In the genomic region with DNA sequence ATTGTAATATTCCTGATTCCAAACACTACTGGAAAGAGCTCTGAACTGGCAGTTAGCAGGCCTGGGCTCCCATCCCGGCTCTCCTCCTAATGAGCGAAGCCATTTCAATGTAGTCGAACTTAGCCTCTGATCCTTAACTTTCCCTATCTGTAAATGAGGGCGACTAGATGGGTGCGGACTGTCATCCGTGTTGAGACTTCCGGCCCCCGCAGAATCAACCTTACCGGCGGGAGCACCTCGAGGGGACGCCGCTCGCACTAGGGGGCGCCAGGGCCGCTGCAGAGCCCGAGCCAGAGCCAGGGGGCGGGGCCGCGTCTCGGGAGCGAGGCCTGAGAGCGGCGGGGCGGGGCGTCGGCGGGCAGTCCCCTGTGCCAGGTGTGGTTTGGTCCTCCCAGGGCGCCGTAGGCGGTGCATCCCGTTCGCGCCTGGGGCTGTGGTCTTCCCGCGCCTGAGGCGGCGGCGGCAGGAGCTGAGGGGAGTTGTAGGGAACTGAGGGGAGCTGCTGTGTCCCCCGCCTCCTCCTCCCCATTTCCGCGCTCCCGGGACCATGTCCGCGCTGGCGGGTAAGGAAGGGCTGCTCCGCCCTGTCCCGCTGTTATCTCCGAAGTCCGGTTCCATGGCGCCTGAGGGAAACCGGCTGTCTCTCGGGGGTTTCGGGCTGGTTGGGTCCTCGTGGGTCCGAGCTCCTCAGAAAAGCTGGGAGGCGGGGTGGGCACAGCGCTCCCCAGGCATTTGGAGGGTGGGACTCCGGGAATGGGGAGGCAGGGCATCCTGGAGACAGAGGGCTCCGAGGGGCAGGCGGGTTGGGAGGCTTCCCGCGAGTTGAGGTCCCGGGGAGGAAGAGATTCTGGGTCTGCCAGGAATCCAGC, we compare ENCODE assay signal across 8 cellular contexts. TPM values are rescaled to one million over a fixed set of nuclear protein-coding genes. Genes with fewer than 3 reads are reported as not detected.
A peak's percentile ranks its signal among the peaks of the same experiment; 100 is the strongest.
DNase-seq lines count a peak whose midpoint lies in the region; ATAC-seq and TF ChIP-seq lines count a peak whose summit lies in the region.

A gene (plus strand): TSS at position 437 of the 869 bp plus-strand sequence. CDS start 111 bp downstream, at position 548.

- H3K27ac ChIP-seq in mammary epithelial cell (ENCODE audit: insufficient read depth, low read depth, low read length) (peak within 1 kb of the TSS; percentile 61), smooth muscle cell (ENCODE audit: low read depth) (no peak within 1 kb of the TSS)

- intact Hi-C loops in mammary epithelial cell (cut with micrococcal nuclease) = loop anchor here (1.0 to 5.0 kb wide), 8 partner anchors 19 to 185 kb away; a partner anchor contains a TSS

- H3K4me2 ChIP-seq in mammary epithelial cell (ENCODE audit: insufficient read depth, low read depth, low read length) (peak within 1 kb of the TSS; percentile 89), smooth muscle cell (peak within 1 kb of the TSS; percentile 99)

- H3K4me1 ChIP-seq in mammary epithelial cell (ENCODE audit: insufficient read depth, low read length) = peaks cover 14% of the 10 kb centered on the region
- peaks cover 8% of the 10 kb centered on the region for H3K4me1 ChIP-seq in smooth muscle cell (ENCODE audit: low read depth)

- H3K27me3 ChIP-seq in mammary epithelial cell (ENCODE audit: insufficient read depth, low read length) (no peaks in the 10 kb centered on the region), smooth muscle cell (ENCODE audit: low read depth) (no peaks in the 10 kb centered on the region)

- H2AFZ ChIP-seq in mammary epithelial cell (ENCODE audit: low read depth, low read length) = peak within 1 kb of the TSS; percentile 89
- peak within 1 kb of the TSS; percentile 95 for H2AFZ ChIP-seq in smooth muscle cell (ENCODE audit: low read depth)

- H3F3A ChIP-seq in smooth muscle cell (ENCODE audit: low read depth) = no peaks in the 10 kb centered on the region

- WGBS in mammary epithelial cell (ENCODE audit: low coverage, missing lambda C conversion rate) = 2% methylated on average over 18 of the region's 64 CpGs
- 2% methylated on average over 49 of the region's 64 CpGs for WGBS in smooth muscle cell (ENCODE audit: low lambda C conversion rate)

- H3K9me3 ChIP-seq in mammary epithelial cell (replicated peaks; ENCODE audit: insufficient read depth, low read length) (no peaks in the 10 kb centered on the region), smooth muscle cell (replicated peaks; ENCODE audit: low read depth) (no peaks in the 10 kb centered on the region)

- H3K4me3 ChIP-seq in WI38 (ENCODE audit: low read depth, low read length) (peak within 1 kb of the TSS; percentile 88), mammary epithelial cell (replicated peaks in 1 of 3; ENCODE audit: insufficient read depth in 1 of 3, low read depth in 2 of 3, low read length in 3 of 3) (peak within 1 kb of the TSS; percentile 70 to 96 (median 92)), smooth muscle cell (peak within 1 kb of the TSS; percentile 92)

- H3K36me3 ChIP-seq in mammary epithelial cell (ENCODE audit: insufficient read depth, low read length) = no peaks in the 10 kb centered on the region
- no peaks in the 10 kb centered on the region for H3K36me3 ChIP-seq in smooth muscle cell (ENCODE audit: low read depth)

- no TSS peak for BruUV-seq in mammary epithelial cell (replicated peaks; lab: Mats Ljungman, UMichigan)

- peak within 1 kb of the TSS; percentile 67 for H3K9ac ChIP-seq in mammary epithelial cell (ENCODE audit: insufficient read depth, low read length)
- peak within 1 kb of the TSS; percentile 50 for H3K9ac ChIP-seq in smooth muscle cell (ENCODE audit: low read depth)

- in situ Hi-C loops in mammary epithelial cell (cut with MboI; ENCODE audit: low sequenced_read_pairs in 2 of 2) = no loop called here

- H4K20me1 ChIP-seq in mammary epithelial cell (ENCODE audit: insufficient read depth, low read length) (no peaks in the 10 kb centered on the region), smooth muscle cell (ENCODE audit: low read depth) (no peaks in the 10 kb centered on the region)

- dilution Hi-C loops in mammary epithelial cell (cut with HindIII; ENCODE audit: low sequenced_read_pairs) = loop anchor here (5.0 to 10.0 kb wide), 2 partner anchors 65 to 303 kb away; no protein-coding TSS in a partner anchor

- TF ChIP-seq CTCF in WI38 (IDR thresholded peaks at IDR 0.05; ENCODE audit: low read depth, low read length) (peak; percentile 70), mammary epithelial cell (conservative IDR thresholded peaks at IDR 0.05 in 1 of 2, IDR thresholded peaks at IDR 0.05 in 1 of 2; ENCODE audit: extremely low read depth in 1 of 2, insufficient read depth in 1 of 2, low read depth in 1 of 2, low read length in 2 of 2) (peak; percentile 57 to 83), smooth muscle cell (IDR thresholded peaks at IDR 0.05; ENCODE audit: borderline replicate concordance, insufficient read depth, poor library complexity, severe bottlenecking) (peak; percentile 64)

- peak; percentile 94 for DNase-seq in AG08395 (ENCODE audit: low spot score)
- peak; percentile 87 for DNase-seq in NCI-H2227 treated with DMSO at 0.1 percent for 48 hours (lab: John Stamatoyannopoulos, UW)
- peak; percentile 88 for DNase-seq in mammary epithelial cell
- DNase-seq in iPS-NIHi11 (ENCODE audit: low spot score) = peak; percentile 100
- DNase-seq in smooth muscle cell (lab: John Stamatoyannopoulos, UW; ENCODE audit: unreplicated experiment) = peak; percentile 70

- H3K79me2 ChIP-seq in mammary epithelial cell (ENCODE audit: insufficient read depth, low read length) (peaks cover 44% of the 10 kb centered on the region), smooth muscle cell (ENCODE audit: low read depth) (no peaks in the 10 kb centered on the region)

- CTCF ChIA-PET in mammary epithelial cell (lab: Charles Lee; ENCODE audit: low non-redundant PET) = interaction anchor here (0.7 to 1.0 kb wide), 2 partner anchors 36 to 125 kb away, joined by 3 to 5 read pairs; no protein-coding TSS in a partner anchor

- ATAC-seq in GM18909 (IDR thresholded peaks at IDR 0.05; ENCODE audit: poor library complexity, unreplicated experiment) (peak; percentile 85), HG03159 (IDR thresholded peaks at IDR 0.05; ENCODE audit: unreplicated experiment) (peak; percentile 84)

RNA-seq across cellular contexts. Expression of the gene that starts here (rescaled TPM):
- 100 to 1,000 TPM; 176 to 484 TPM for total RNA-seq in mammary epithelial cell
- polyA plus RNA-seq in mammary epithelial cell = 25.9 TPM
- 123 TPM for polyA minus RNA-seq in mammary epithelial cell
- 126 and 147 TPM in 2 replicates for total RNA-seq in smooth muscle cell
- polyA plus RNA-seq in smooth muscle cell = 85.7 and 141 TPM in 2 replicates
